Comparison of ENCODE assay signal across 18 cellular contexts in the genomic region with DNA sequence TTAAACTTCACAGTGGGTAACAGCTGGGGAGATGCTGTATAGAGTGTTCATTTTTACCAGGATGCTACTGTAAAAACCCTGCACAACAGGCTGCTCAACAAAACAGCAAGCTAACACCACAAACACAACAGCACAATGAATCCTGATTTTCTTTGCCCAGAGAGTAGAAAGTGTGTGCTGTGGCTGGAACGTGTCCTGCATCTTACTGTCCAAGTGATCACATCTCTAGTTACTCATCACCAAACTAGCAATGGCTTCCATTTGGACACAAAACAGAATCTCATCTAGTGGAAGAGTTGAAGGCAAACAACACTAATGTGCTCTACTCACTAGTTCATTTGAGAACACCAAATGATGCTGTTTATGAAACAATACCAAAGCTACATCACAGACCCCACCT.
A peak's percentile ranks its signal among the peaks of the same experiment; 100 is the strongest.
DNase-seq lines count a peak whose midpoint lies in the region; ATAC-seq and TF ChIP-seq lines count a peak whose summit lies in the region.
"Had no signal": no experiment of that assay in that cellular context is flagged by ENCODE, and none has a peak within 500 bp of the region (broad histone marks: within the 10 kb centered on the region; RNA-seq: fewer than 3 reads in every experiment).

No MANE protein-coding gene starts in this region.

- no peaks in the 10 kb centered on the region for H3K4me1 Mint-ChIP-seq in Calu3 (ENCODE audit: low read depth, unreplicated experiment)
- peaks cover 20% of the 10 kb centered on the region for H3K4me1 Mint-ChIP-seq in HFFc6 (ENCODE audit: low read depth)
- H3K4me1 Mint-ChIP-seq in nephron progenitor cell: peaks cover 42% of the 10 kb centered on the region
- H3K4me1 Mint-ChIP-seq in CD8-positive, alpha-beta T cell (ENCODE audit: low read depth): no peaks in the 10 kb centered on the region
- H3K4me1 Mint-ChIP-seq: CD14-positive monocyte; CD4-positive, alpha-beta memory T cell had no signal

- intact Hi-C loops in Calu3 (cut with micrococcal nuclease; ENCODE audit: unreplicated experiment): no loop called here
- intact Hi-C loops in CD8-positive, alpha-beta T cell (cut with DNase I, micrococcal nuclease): no loop called here

- H3K27me3 Mint-ChIP-seq in Calu3 (ENCODE audit: unreplicated experiment): no peaks in the 10 kb centered on the region
- no peaks in the 10 kb centered on the region for H3K27me3 Mint-ChIP-seq in HFFc6 (ENCODE audit: insufficient read depth)
- H3K27me3 Mint-ChIP-seq in nephron progenitor cell (ENCODE audit: low read depth, poor library complexity): no peaks in the 10 kb centered on the region
- no peaks in the 10 kb centered on the region for H3K27me3 Mint-ChIP-seq in CD8-positive, alpha-beta T cell (ENCODE audit: low read depth)
- H3K27me3 Mint-ChIP-seq: CD4-positive, alpha-beta memory T cell had no signal

- no TSS peak for BruUV-seq in Calu3 (replicated peaks; lab: Mats Ljungman, UMichigan)

- no peak for DNase-seq in Calu3
- no peak for DNase-seq in HFFc6
- DNase-seq in nephron progenitor cell: no peak
- DNase-seq in CD8-positive, alpha-beta T cell: no peak
- DNase-seq: ACHN; CD4-positive, alpha-beta memory T cell; DMS 273 treated with DMSO at 0.1 percent for 48 hours; DMS53; DND-41; EL; GOT3; H7 had no signal

- POLR2A ChIA-PET in CD8-positive, alpha-beta T cell (lab: Charles Lee): no interaction called here

- H3K27ac ChIP-seq in CD8-positive, alpha-beta T cell (ENCODE audit: low read depth, low read length): no peak overlapping the region
- H3K27ac ChIP-seq: BLaER1, KMS-11 had no signal

- H3K36me3 Mint-ChIP-seq in Calu3 (ENCODE audit: insufficient read depth, unreplicated experiment): no peaks in the 10 kb centered on the region
- H3K36me3 Mint-ChIP-seq in HFFc6 (ENCODE audit: low read depth): no peaks in the 10 kb centered on the region
- no peaks in the 10 kb centered on the region for H3K36me3 Mint-ChIP-seq in nephron progenitor cell (ENCODE audit: low read depth)
- H3K36me3 Mint-ChIP-seq in CD8-positive, alpha-beta T cell: peaks cover 4% of the 10 kb centered on the region

- ATAC-seq in HG03039 (IDR thresholded peaks at IDR 0.05; ENCODE audit: unreplicated experiment) (no peak), GM18498 (IDR thresholded peaks at IDR 0.05; ENCODE audit: unreplicated experiment) (no peak)
- no peak for ATAC-seq in CD8-positive, alpha-beta T cell
- ATAC-seq: HCT116 had no signal

- CTCF ChIA-PET in Calu3 (lab: Charles Lee): interaction anchor here (0.7 kb wide), 1 partner anchor 293 kb away, joined by 4 read pairs; no protein-coding TSS in a partner anchor
- CTCF ChIA-PET in CD8-positive, alpha-beta T cell (lab: Charles Lee): no interaction called here

- H3K9me3 ChIP-seq in CD8-positive, alpha-beta T cell (ENCODE audit: low read length): no peaks in the 10 kb centered on the region
- H3K9me3 ChIP-seq: BLaER1 had no signal

- H3K36me3 ChIP-seq in CD8-positive, alpha-beta T cell (ENCODE audit: insufficient read depth, low read length): no peaks in the 10 kb centered on the region
- H3K36me3 ChIP-seq: BLaER1 had no signal

- H3K4me3 ChIP-seq in CD8-positive, alpha-beta T cell (ENCODE audit: low read depth, low read length): no peak overlapping the region
- H3K4me3 ChIP-seq: BLaER1 had no signal

- H3K4me3 Mint-ChIP-seq in Calu3 (ENCODE audit: low read depth, unreplicated experiment) (no peak overlapping the region), HFFc6 (no peak overlapping the region), nephron progenitor cell (no peak overlapping the region)
- no peak overlapping the region for H3K4me3 Mint-ChIP-seq in CD8-positive, alpha-beta T cell
- H3K4me3 Mint-ChIP-seq: CD14-positive monocyte; CD4-positive, alpha-beta memory T cell had no signal

- H3K27ac Mint-ChIP-seq in Calu3 (ENCODE audit: unreplicated experiment) (peak overlapping the region; percentile 21), HFFc6 (peak overlapping the region; percentile 5; the same call in 1 of the 2 replicates), nephron progenitor cell (peak overlapping the region; percentile 22)
- no peak overlapping the region for H3K27ac Mint-ChIP-seq in CD8-positive, alpha-beta T cell
- H3K27ac Mint-ChIP-seq: CD4-positive, alpha-beta memory T cell had no signal

- TF ChIP-seq CTCF in Calu3 (IDR thresholded peaks at IDR 0.05; ENCODE audit: unreplicated experiment) (no peak), HFFc6 (IDR thresholded peaks at IDR 0.05) (no peak), nephron progenitor cell (IDR thresholded peaks at IDR 0.05) (no peak)
- TF ChIP-seq CTCF in CD8-positive, alpha-beta T cell (IDR thresholded peaks at IDR 0.05): no peak

- no peaks in the 10 kb centered on the region for H3K27me3 ChIP-seq in CD8-positive, alpha-beta T cell (ENCODE audit: insufficient read depth, low read length)
- H3K27me3 ChIP-seq: BLaER1 had no signal

- no peaks in the 10 kb centered on the region for H3K4me1 ChIP-seq in CD8-positive, alpha-beta T cell (ENCODE audit: insufficient read depth, low read length)
- H3K4me1 ChIP-seq: BLaER1 had no signal

- H3K9me3 Mint-ChIP-seq in Calu3 (ENCODE audit: low read depth, unreplicated experiment) (no peaks in the 10 kb centered on the region), HFFc6 (no peaks in the 10 kb centered on the region), nephron progenitor cell (no peaks in the 10 kb centered on the region)
- H3K9me3 Mint-ChIP-seq in CD8-positive, alpha-beta T cell: no peaks in the 10 kb centered on the region
- H3K9me3 Mint-ChIP-seq: CD14-positive monocyte; CD4-positive, alpha-beta memory T cell had no signal
